In the genomic region with DNA sequence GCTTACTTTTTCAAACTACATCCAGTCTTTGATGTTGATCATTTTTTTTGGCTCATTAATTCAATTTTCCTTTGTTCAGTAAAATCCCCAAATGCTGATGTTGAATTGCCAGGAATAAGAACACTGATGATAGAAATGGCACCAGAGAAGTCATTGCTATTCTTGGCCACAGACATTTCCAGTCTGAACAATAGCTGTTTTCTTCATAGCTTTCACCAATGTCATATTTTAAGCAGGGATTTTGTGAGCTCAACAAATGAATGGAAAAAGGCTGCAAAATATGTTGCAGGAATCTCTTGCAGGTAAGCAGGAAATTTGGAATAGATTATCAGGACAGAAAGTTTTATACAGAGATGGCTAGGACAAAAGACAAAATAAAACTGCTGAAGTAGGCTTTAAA, we compare ENCODE assay signal across 17 cellular contexts. TPM values are rescaled to one million over a fixed set of nuclear protein-coding genes. Genes with fewer than 3 reads are reported as not detected.
A peak's percentile ranks its signal among the peaks of the same experiment; 100 is the strongest.
DNase-seq lines count a peak whose midpoint lies in the region; FAIRE-seq and TF ChIP-seq lines count a peak whose summit lies in the region.
"Had no signal": no experiment of that assay in that cellular context is flagged by ENCODE, and none has a peak within 500 bp of the region (broad histone marks: within the 10 kb centered on the region; RNA-seq: fewer than 3 reads in every experiment).

No MANE protein-coding gene starts in this region.

- intact Hi-C loops in esophagus squamous epithelium (cut with DNase I), result no loop called here
- intact Hi-C loops in MCF 10A (cut with micrococcal nuclease), result no loop called here

- H2AFZ ChIP-seq in keratinocyte (ENCODE audit: control insufficient read depth, low read length), result no peak overlapping the region

- DNase-seq in dermis microvascular lymphatic vessel endothelial cell (ENCODE audit: low read depth in 2 of 2) (peak; percentile 92 to 96), keratinocyte (ENCODE audit: low read depth, low spot score) (no peak), pons (ENCODE audit: low spot score) (peak; percentile 61), esophagus squamous epithelium (lab: John Stamatoyannopoulos, UW) (no peak), NK-92 (lab: John Stamatoyannopoulos, UW; ENCODE audit: unreplicated experiment) (no peak), MCF 10A (ENCODE audit: unreplicated experiment) (no peak)
- DNase-seq in activated CD4-positive, CD25-positive, alpha-beta regulatory T cell treated with anti-CD3 and anti-CD28 coated beads, Interleukin-2, amount 50 U/mL, for 72 hours, result no peak
- DNase-seq: BE2C; CD4-positive, alpha-beta memory T cell; DMS79; GOT3; H9 had no signal

- H3K27me3 Mint-ChIP-seq in MCF 10A (ENCODE audit: insufficient read depth, unreplicated experiment), result no peaks in the 10 kb centered on the region
- H3K27me3 Mint-ChIP-seq: CD4-positive, alpha-beta memory T cell had no signal

- H3K27ac ChIP-seq in keratinocyte (ENCODE audit: control insufficient read depth, insufficient read depth, low read length) (no peak overlapping the region), esophagus squamous epithelium (no peak overlapping the region)
- H3K27ac ChIP-seq: A549, C4-2B had no signal

- no peak for TF ChIP-seq POLR2A in esophagus squamous epithelium (IDR thresholded peaks at IDR 0.05)

- H3K4me1 ChIP-seq in keratinocyte (ENCODE audit: control insufficient read depth, extremely low read depth, insufficient read depth, low read length), result no peaks in the 10 kb centered on the region
- H3K4me1 ChIP-seq in esophagus squamous epithelium, result no peaks in the 10 kb centered on the region
- H3K4me1 ChIP-seq: A549, BE2C had no signal

- no peaks in the 10 kb centered on the region for H3K9me1 ChIP-seq in keratinocyte (ENCODE audit: control insufficient read depth, extremely low read depth, insufficient read depth, low read length)

- CTCF ChIA-PET in MCF 10A (lab: Yijun Ruan, JAX), result interaction anchor here (1.4 to 3.2 kb wide), 3 partner anchors 8 to 66 kb away, joined by 5 to 17 read pairs (median 12); no protein-coding TSS in a partner anchor

- TF ChIP-seq CTCF in keratinocyte (optimal IDR thresholded peaks at IDR 0.05 in 1 of 3, IDR thresholded peaks at IDR 0.05 in 1 of 3, conservative IDR thresholded peaks at IDR 0.05 in 1 of 3; ENCODE audit: extremely low read depth in 1 of 3, insufficient read depth in 2 of 3, low read length in 3 of 3), result no peak
- no peak for TF ChIP-seq CTCF in esophagus squamous epithelium (IDR thresholded peaks at IDR 0.05)
- TF ChIP-seq CTCF in MCF 10A (IDR thresholded peaks at IDR 0.05; ENCODE audit: unreplicated experiment), result no peak

- no peaks in the 10 kb centered on the region for H3K36me3 Mint-ChIP-seq in MCF 10A (ENCODE audit: insufficient read depth, unreplicated experiment)
- H3K36me3 Mint-ChIP-seq: CD4-positive, alpha-beta memory T cell had no signal

- no peak overlapping the region for H3K27ac Mint-ChIP-seq in MCF 10A (ENCODE audit: low read depth, unreplicated experiment)
- H3K27ac Mint-ChIP-seq: CD4-positive, alpha-beta memory T cell; H9 had no signal

- dilution Hi-C loops in keratinocyte (cut with MboI; ENCODE audit: extremely low pct_ligation_motif_present, low sequenced_read_pairs), result no loop called here

- no peaks in the 10 kb centered on the region for H3K79me2 ChIP-seq in keratinocyte (ENCODE audit: control insufficient read depth, insufficient read depth, low read length)

- peak; percentile 44 for FAIRE-seq in keratinocyte (lab: Jason Lieb, UNC)
- FAIRE-seq: A549, GM12878, GM18507 had no signal

- BruUV-seq in MCF 10A (replicated peaks; lab: Mats Ljungman, UMichigan), result no TSS peak

- no peak overlapping the region for H3K4me3 Mint-ChIP-seq in MCF 10A (ENCODE audit: unreplicated experiment)
- H3K4me3 Mint-ChIP-seq: CD4-positive, alpha-beta memory T cell; H9 had no signal

- H3K4me3 ChIP-seq in keratinocyte (ENCODE audit: control insufficient read depth in 2 of 3, extremely low read depth in 1 of 3, insufficient read depth in 2 of 3, low read depth in 1 of 3, low read length in 3 of 3), result no peak overlapping the region
- H3K4me3 ChIP-seq in esophagus squamous epithelium, result no peak overlapping the region
- H3K4me3 ChIP-seq: A549, GM12878 had no signal

- H3K27me3 ChIP-seq in keratinocyte (ENCODE audit: control insufficient read depth, extremely low read depth, insufficient read depth, low read length) (no peaks in the 10 kb centered on the region), esophagus squamous epithelium (no peaks in the 10 kb centered on the region)
- H3K27me3 ChIP-seq: BE2C had no signal

- POLR2A ChIA-PET in MCF 10A (lab: Yijun Ruan, JAX), result interaction anchor here (0.6 to 1.4 kb wide), 2 partner anchors 64 to 206 kb away, joined by 3 read pairs; a partner anchor contains a TSS

- H3K9me3 ChIP-seq in keratinocyte (ENCODE audit: control insufficient read depth, low read depth, low read length) (no peaks in the 10 kb centered on the region), esophagus squamous epithelium (no peaks in the 10 kb centered on the region)
- H3K9me3 ChIP-seq: A549, BE2C had no signal

- no peaks in the 10 kb centered on the region for H3K4me1 Mint-ChIP-seq in MCF 10A (ENCODE audit: insufficient read depth, unreplicated experiment)
- H3K4me1 Mint-ChIP-seq: CD4-positive, alpha-beta memory T cell; H9 had no signal

- no peaks in the 10 kb centered on the region for H4K20me1 ChIP-seq in keratinocyte (ENCODE audit: control insufficient read depth, extremely low read depth, insufficient read depth, low read length)

- H3K9me3 Mint-ChIP-seq in MCF 10A (ENCODE audit: unreplicated experiment), result no peaks in the 10 kb centered on the region

- H3K9ac ChIP-seq in keratinocyte (ENCODE audit: control insufficient read depth, extremely low read depth, insufficient read depth, low read length), result no peak overlapping the region

- H3K36me3 ChIP-seq in keratinocyte (ENCODE audit: control insufficient read depth in 2 of 2, extremely low read depth in 1 of 2, insufficient read depth in 2 of 2, low read length in 2 of 2) (no peaks in the 10 kb centered on the region), esophagus squamous epithelium (no peaks in the 10 kb centered on the region)
- H3K36me3 ChIP-seq: BE2C had no signal

- H3K4me2 ChIP-seq in keratinocyte (ENCODE audit: control insufficient read depth, extremely low read depth, insufficient read depth, low read depth, low read length), result no peak overlapping the region
- H3K4me2 ChIP-seq: A549 had no signal

RNA-seq across cellular contexts. Expression of a gene that starts 40.5 kb away (rescaled TPM):
- total RNA-seq in dermis microvascular lymphatic vessel endothelial cell (10.3 and 15.7 TPM in 2 replicates), esophagus squamous epithelium (1 to 10 TPM in 1 of 4 donors, under 1 TPM in 3; 0.27 to 1.3 (median 0.65) TPM), MCF 10A (2022) (5.9 and 7.1 TPM in 2 replicates)
- polyA plus RNA-seq in keratinocyte, result 0.77 to 1.0 TPM (median 0.80 TPM) in 3 replicates
- 1.1 TPM for polyA plus RNA-seq in keratinocyte (2011; ENCODE audit: low read depth)
- polyA plus RNA-seq in keratinocyte (2011; cell fraction: cytosol; rRNA removed), result 0.34 and 0.72 TPM in 2 replicates
- 0.80 and 1.0 TPM in 2 replicates for polyA plus RNA-seq in keratinocyte (2011; cell fraction: nucleus; rRNA removed)
- polyA plus RNA-seq in keratinocyte (2012; ENCODE audit: low replicate concordance), result 0.56 and 0.69 TPM in 2 replicates
- 0.19 to 0.56 TPM in 2 of 3 replicates, not detected in the other for polyA minus RNA-seq in keratinocyte
- polyA minus RNA-seq in keratinocyte (2011; cell fraction: cytosol; rRNA and poly(A)+ RNA removed), result not detected
- 1.1 and 1.2 TPM in 2 replicates for polyA minus RNA-seq in keratinocyte (2011; cell fraction: nucleus; rRNA and poly(A)+ RNA removed)
- total RNA-seq: CD4-positive, alpha-beta memory T cell; GM12878; HT-29 had no signal
- polyA plus RNA-seq: CD4-positive, alpha-beta memory T cell had no signal

Comparison
In these comparisons a context has a peak if more than half of its experiments do, and no peak if none do; other contexts are left out.
1. DNase-seq: peak in dermis microvascular lymphatic vessel endothelial cell (2 of 2) and pons (single experiment); none in keratinocyte (single experiment), esophagus squamous epithelium (single experiment), NK-92 (single experiment), MCF 10A (single experiment) and activated CD4-positive, CD25-positive, alpha-beta regulatory T cell treated with anti-CD3 and anti-CD28 coated beads, Interleukin-2, amount 50 U/mL, for 72 hours (single experiment).